Comparison of ENCODE assay signal across 12 cellular contexts in genomic region chr3:157807286-157807685, GRCh38.
"Had no signal": no experiment of that assay in that cellular context is flagged by ENCODE, and none has a peak within 500 bp of the region (broad histone marks: within the 10 kb centered on the region; RNA-seq: fewer than 3 reads in every experiment).

No MANE protein-coding gene starts in this region.

- H3K27ac ChIP-seq: dorsolateral prefrontal cortex, gastroesophageal sphincter, sigmoid colon, testis, upper lobe of right lung had no signal

- H3K4me3 ChIP-seq: dorsolateral prefrontal cortex, gastroesophageal sphincter, sigmoid colon, testis, upper lobe of right lung had no signal

- H3K9me3 ChIP-seq: sigmoid colon, testis, upper lobe of right lung had no signal

- H3K4me1 ChIP-seq: gastroesophageal sphincter, sigmoid colon, testis, upper lobe of right lung had no signal

- DNase-seq: activated effector memory CD4-positive, alpha-beta T cell treated with Interleukin-2 at 50 U/mL for 16 hours; amygdala; cerebellar nuclear complex; dorsolateral prefrontal cortex; left ventricle myocardium superior; sigmoid colon; stimulated activated CD4-positive, alpha-beta T cell treated with anti-CD3 and anti-CD28 coated beads, Interleukin-12 subunit alpha, Interleukin-12 subunit beta, amount 100 ng/mL, for 4 hours; stimulated activated CD4-positive, alpha-beta T cell treated with anti-CD3 and anti-CD28 coated beads, Interleukin-2, amount 100 ng/mL, for 48 hours; stimulated activated CD8-positive, alpha-beta memory T cell treated with anti-CD3 and anti-CD28 coated beads, Interleukin-4, amount 100 ng/mL, for 48 hours; testis; upper lobe of right lung had no signal

- H3K36me3 ChIP-seq: gastroesophageal sphincter, sigmoid colon, upper lobe of right lung had no signal

- H3K27me3 ChIP-seq: gastroesophageal sphincter, sigmoid colon, testis, upper lobe of right lung had no signal
